8 cellular contexts compared by ENCODE assay signal in the genomic region with DNA sequence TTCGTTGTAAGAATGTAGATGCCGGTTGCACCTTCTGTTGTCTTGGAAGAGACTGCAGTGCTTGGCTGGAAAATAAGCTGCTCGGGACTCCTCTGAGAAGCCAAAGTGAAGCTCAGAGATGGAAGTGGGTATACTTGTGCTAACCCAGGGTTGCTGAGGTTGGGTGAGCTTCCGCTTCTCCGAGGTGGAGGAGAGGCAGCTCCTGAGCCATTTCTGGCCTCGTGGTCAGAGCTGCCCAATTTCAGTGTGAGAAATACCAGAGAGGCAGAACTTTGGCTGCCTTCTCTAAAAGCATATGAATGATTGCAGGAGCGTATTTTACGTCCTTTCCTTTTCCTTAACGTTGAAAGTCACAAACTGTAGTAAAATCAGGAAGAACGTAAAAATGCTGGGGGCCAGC.
DNase-seq lines count a peak whose midpoint lies in the region; ATAC-seq, FAIRE-seq and TF ChIP-seq lines count a peak whose summit lies in the region.
"Not testable (repeated sequence)": the region's sequence is repeated elsewhere in the genome, so short reads cannot be mapped to it uniquely, and the experiment has no call there.

No MANE protein-coding gene starts in this region.

- WGBS in K562 (ENCODE audit: insufficient coverage, low coverage, missing lambda C conversion rate): 0% methylated on average over 5 of the region's 10 CpGs
- no CpG with 5 or more reads among the region's 10 CpGs for WGBS in neuronal stem cell (ENCODE audit: extremely low coverage in 2 of 2, insufficient read length in 2 of 2, insufficient replicate concordance in 1 of 2), 2 donors
- WGBS in upper lobe of left lung, 2 donors: 30 to 49% methylated on average over 2 to 3 of the region's 10 CpGs

- H2AK5ac ChIP-seq in neuronal stem cell (ENCODE audit: low read depth, low read length): not testable (repeated sequence)

- in situ Hi-C loops in K562 (cut with MboI): not testable (repeated sequence)

- not testable (repeated sequence) for FAIRE-seq in K562 (lab: Jason Lieb, UNC)

- not testable (repeated sequence) for H3K4me1 ChIP-seq in GM23338 (ENCODE audit: insufficient read depth); K562 (replicated peaks in 1 of 2; ENCODE audit: control insufficient read depth in 2 of 2, insufficient read depth in 2 of 2, low read length in 2 of 2); neuronal stem cell (ENCODE audit: control insufficient read depth in 2 of 2, insufficient read depth in 1 of 2, low read depth in 1 of 2, low read length in 2 of 2); upper lobe of left lung

- POLR2A ChIA-PET in K562 (lab: Yijun Ruan, JAX): not testable (repeated sequence)

- not testable (repeated sequence) for H3K4ac ChIP-seq in neuronal stem cell (ENCODE audit: low read length)

- H3K36me3 Mint-ChIP-seq in GM23338 (ENCODE audit: low read depth); T-helper 2 cell treated with Interferon-gamma antibody and Interleukin-4, amounts not matched to agents 5 μg/mL and 100 μg/mL, for 36 hours (ENCODE audit: low read depth): not testable (repeated sequence)

- H4K8ac ChIP-seq in neuronal stem cell (ENCODE audit: low read depth, low read length): not testable (repeated sequence)

- not testable (repeated sequence) for DNase-seq in GM23338 (ENCODE audit: low spot score); T-helper 2 cell treated with Interferon-gamma antibody and Interleukin-4, amounts not matched to agents 5 μg/mL and 100 μg/mL, for 36 hours (ENCODE audit: low spot score); K562 (ENCODE audit: extremely low read depth in 1 of 4, low spot score in 3 of 4); left cardiac atrium; neuronal stem cell (ENCODE audit: low spot score)
- peak in 1 of 2 donors; percentile 44 for DNase-seq in upper lobe of left lung

- H3K9me3 Mint-ChIP-seq in GM23338; T-helper 2 cell treated with Interferon-gamma antibody and Interleukin-4, amounts not matched to agents 5 μg/mL and 100 μg/mL, for 36 hours: not testable (repeated sequence)

- H3K4me3 Mint-ChIP-seq in GM23338: not testable (repeated sequence)
- H3K4me3 Mint-ChIP-seq in T-helper 2 cell treated with Interferon-gamma antibody and Interleukin-4, amounts not matched to agents 5 μg/mL and 100 μg/mL, for 36 hours: peak overlapping the region; percentile 74

- not testable (repeated sequence) for H2BK5ac ChIP-seq in neuronal stem cell (ENCODE audit: low read length)

- H3K36me3 ChIP-seq in GM23338 (ENCODE audit: insufficient read depth); K562 (ENCODE audit: control insufficient read depth, insufficient read depth, low read length); neuronal stem cell (replicated peaks in 1 of 2; ENCODE audit: control insufficient read depth in 2 of 2, insufficient read depth in 2 of 2, low read length in 2 of 2); upper lobe of left lung: not testable (repeated sequence)

- not testable (repeated sequence) for H3K14ac ChIP-seq in neuronal stem cell (ENCODE audit: low read length)

- BruUV-seq in K562 (replicated peaks; lab: Mats Ljungman, UMichigan): TSS peak; percentile 82

- H3K4me3 ChIP-seq in GM23338: not testable (repeated sequence)
- H3K4me3 ChIP-seq in K562 (peak overlapping the region; percentile 52), neuronal stem cell (ENCODE audit: low read length in 2 of 2) (peak overlapping the region in 1 of 2 donors; percentile 48), upper lobe of left lung (peak overlapping the region in 3 of 4 donors; percentile 27 to 44 (median 36))

- H4K20me1 ChIP-seq in GM23338 (replicated peaks; ENCODE audit: insufficient read depth); K562 (replicated peaks; ENCODE audit: control insufficient read depth, insufficient read depth, low read length): not testable (repeated sequence)

- TF ChIP-seq RAD21 in K562 (CRISPR knock-in tag; conservative IDR thresholded peaks at IDR 0.05 in 1 of 2, IDR thresholded peaks at IDR 0.05 in 1 of 2): not testable (repeated sequence)

- not testable (repeated sequence) for H2BK12ac ChIP-seq in neuronal stem cell (ENCODE audit: low read length)

- intact Hi-C loops in K562 (cut with micrococcal nuclease); left cardiac atrium (cut with DNase I): not testable (repeated sequence)

- H3K23ac ChIP-seq in neuronal stem cell (ENCODE audit: low read depth, low read length, poor library complexity): not testable (repeated sequence)

- H3K9me3 ChIP-seq in K562 (replicated peaks; ENCODE audit: control insufficient read depth, insufficient read depth, low read depth, low read length); neuronal stem cell (replicated peaks in 1 of 2; ENCODE audit: control insufficient read depth in 2 of 2, insufficient read depth in 1 of 2, low read depth in 1 of 2, low read length in 2 of 2); upper lobe of left lung: not testable (repeated sequence)

- not testable (repeated sequence) for H2BK15ac ChIP-seq in neuronal stem cell (ENCODE audit: low read length)

- not testable (repeated sequence) for H3K27me3 ChIP-seq in GM23338 (ENCODE audit: insufficient read depth); K562 (ENCODE audit: control insufficient read depth in 2 of 2, insufficient read depth in 2 of 2, low read length in 2 of 2); neuronal stem cell (ENCODE audit: control insufficient read depth in 3 of 3, insufficient read depth in 3 of 3, low read depth in 1 of 3, low read length in 3 of 3); upper lobe of left lung

- CTCF ChIA-PET in K562 (lab: Yijun Ruan, JAX; ENCODE audit: low intra/inter-chr PET ratio): not testable (repeated sequence)

- not testable (repeated sequence) for H3K79me1 ChIP-seq in neuronal stem cell (ENCODE audit: low read depth, low read length)

- H3K4me1 Mint-ChIP-seq in GM23338: not testable (repeated sequence)
- H3K4me1 Mint-ChIP-seq in T-helper 2 cell treated with Interferon-gamma antibody and Interleukin-4, amounts not matched to agents 5 μg/mL and 100 μg/mL, for 36 hours (ENCODE audit: low read depth): peaks cover 21% of the 10 kb centered on the region

- H3K27ac ChIP-seq in GM23338 (ENCODE audit: low read depth); neuronal stem cell (replicated peaks; ENCODE audit: low read length): not testable (repeated sequence)
- peak overlapping the region; percentile 88 for H3K27ac ChIP-seq in K562 (ENCODE audit: extremely low read depth, low read depth, low read length)
- H3K27ac ChIP-seq in upper lobe of left lung: peak overlapping the region; percentile 53 to 80 (median 72)

- TF ChIP-seq POLR2A in K562 (conservative IDR thresholded peaks at IDR 0.05); upper lobe of left lung (IDR thresholded peaks at IDR 0.05): not testable (repeated sequence)

- not testable (repeated sequence) for H2AFZ ChIP-seq in GM23338; K562 (ENCODE audit: low read depth, low read length)
- H2AFZ ChIP-seq in neuronal stem cell (ENCODE audit: low read length): peak overlapping the region; percentile 66

- not testable (repeated sequence) for H4K91ac ChIP-seq in neuronal stem cell (ENCODE audit: low read depth, low read length, poor library complexity)

- not testable (repeated sequence) for TF ChIP-seq EP300 in K562 (IDR thresholded peaks at IDR 0.05; ENCODE audit: low read length); upper lobe of left lung (IDR thresholded peaks at IDR 0.05)

- H3K4me2 ChIP-seq in GM23338 (peak overlapping the region; percentile 57; the same call in 1 of the 2 replicates), K562 (ENCODE audit: insufficient read depth, low read length) (peak overlapping the region; percentile 66)
- H3K4me2 ChIP-seq in neuronal stem cell (ENCODE audit: insufficient read depth, low read length, poor library complexity, severe bottlenecking): not testable (repeated sequence)

- not testable (repeated sequence) for H3K9me1 ChIP-seq in K562 (ENCODE audit: control insufficient read depth, insufficient read depth, low read length)

- not testable (repeated sequence) for H3K27me3 Mint-ChIP-seq in GM23338 (ENCODE audit: insufficient read depth, low read depth, poor library complexity); T-helper 2 cell treated with Interferon-gamma antibody and Interleukin-4, amounts not matched to agents 5 μg/mL and 100 μg/mL, for 36 hours (ENCODE audit: low read depth)

- H3K18ac ChIP-seq in neuronal stem cell (ENCODE audit: low read length): not testable (repeated sequence)

- H3F3A ChIP-seq in GM23338 (replicated peaks; ENCODE audit: low read depth): not testable (repeated sequence)

- H3K9ac ChIP-seq in K562 (ENCODE audit: insufficient read depth in 1 of 2, low read depth in 2 of 2, low read length in 2 of 2): peak overlapping the region; percentile 81 to 86; a peak in 3 of 4 replicates
- H3K9ac ChIP-seq in neuronal stem cell (ENCODE audit: low read depth, low read length, poor library complexity): not testable (repeated sequence)

- H3K27ac Mint-ChIP-seq in GM23338: not testable (repeated sequence)
- H3K27ac Mint-ChIP-seq in T-helper 2 cell treated with Interferon-gamma antibody and Interleukin-4, amounts not matched to agents 5 μg/mL and 100 μg/mL, for 36 hours: peak overlapping the region; percentile 55

- not testable (repeated sequence) for H3K9me2 ChIP-seq in GM23338 (ENCODE audit: insufficient read depth)

- not testable (repeated sequence) for H2BK120ac ChIP-seq in neuronal stem cell (ENCODE audit: low read depth, low read length)

- ATAC-seq in GM18861 (IDR thresholded peaks at IDR 0.05; ENCODE audit: unreplicated experiment) (peak; percentile 20), GM23338 (peak; percentile 11; the same call in 2 of the 3 replicates), HG03378 (IDR thresholded peaks at IDR 0.05; ENCODE audit: unreplicated experiment) (peak; percentile 28), K562 (peak; percentile 37), left cardiac atrium (peak; percentile 52 to 53), upper lobe of left lung (ENCODE audit: low FRiP score in 2 of 2) (peak; percentile 33 to 51)

- not testable (repeated sequence) for TF ChIP-seq CTCF in GM23338 (conservative IDR thresholded peaks at IDR 0.05; ENCODE audit: low read depth in 2 of 2); K562 (IDR thresholded peaks at IDR 0.05 in 2 of 3, conservative IDR thresholded peaks at IDR 0.05 in 1 of 3; ENCODE audit: insufficient read depth in 2 of 3, low read depth in 1 of 3, low read length in 3 of 3); upper lobe of left lung (IDR thresholded peaks at IDR 0.05)

- not testable (repeated sequence) for H3K79me2 ChIP-seq in GM23338 (replicated peaks; ENCODE audit: insufficient read depth)
- H3K79me2 ChIP-seq in K562 (ENCODE audit: control insufficient read depth, insufficient read depth, low read length): peaks cover 44% of the 10 kb centered on the region
